13 cellular contexts compared by ENCODE assay signal in genomic region chr14:73774671-73775070, GRCh38.
DNase-seq lines count a peak whose midpoint lies in the region; ATAC-seq, FAIRE-seq and TF ChIP-seq lines count a peak whose summit lies in the region.
"Had no signal": no experiment of that assay in that cellular context is flagged by ENCODE, and none has a peak within 500 bp of the region (broad histone marks: within the 10 kb centered on the region; RNA-seq: fewer than 3 reads in every experiment).

No MANE protein-coding gene starts in this region.

- H3K4me1 ChIP-seq in K562 (replicated peaks in 1 of 2; ENCODE audit: control insufficient read depth in 2 of 2, insufficient read depth in 2 of 2, low read length in 2 of 2) (peaks cover 34 to 37% of the 10 kb centered on the region in 2 experiments), neutrophil (ENCODE audit: control insufficient read depth in 1 of 2, insufficient read depth in 1 of 2, low read depth in 1 of 2, low read length in 1 of 2) (peaks cover 35 to 47% of the 10 kb centered on the region in 2 experiments)

- peak overlapping the region in 1 of 2 experiments; percentile 14; a peak in 1 of 4 replicates for H3K9ac ChIP-seq in K562 (ENCODE audit: insufficient read depth in 1 of 2, low read depth in 2 of 2, low read length in 2 of 2)

- no peak for ATAC-seq in K562

- H3K4me1 Mint-ChIP-seq in CD14-positive monocyte (peaks cover 74% of the 10 kb centered on the region), IgD-negative memory B cell (peaks cover 52 to 73% (median 68%) of the 10 kb centered on the region in 3 donors)

- H3K4me3 ChIP-seq in K562: no peak overlapping the region
- no peak overlapping the region for H3K4me3 ChIP-seq in neutrophil (ENCODE audit: low read depth in 1 of 2, low read length in 1 of 2)
- H3K4me3 ChIP-seq: ovary, thyroid gland had no signal

- H3K27ac ChIP-seq in K562 (ENCODE audit: extremely low read depth, low read depth, low read length): peak overlapping the region; percentile 48; the same call in 1 of the 3 replicates
- H3K27ac ChIP-seq in neutrophil: peak overlapping the region; percentile 64

- in situ Hi-C loops in K562 (cut with MboI): no loop called here

- H3K9me3 Mint-ChIP-seq in CD14-positive monocyte (no peaks in the 10 kb centered on the region), IgD-negative memory B cell (no peaks in the 10 kb centered on the region)

- no peak for TF ChIP-seq RAD21 in K562 (CRISPR knock-in tag; conservative IDR thresholded peaks at IDR 0.05 in 1 of 2, IDR thresholded peaks at IDR 0.05 in 1 of 2)

- H3K27me3 ChIP-seq in K562 (ENCODE audit: control insufficient read depth in 2 of 2, insufficient read depth in 2 of 2, low read length in 2 of 2) (no peaks in the 10 kb centered on the region), neutrophil (no peaks in the 10 kb centered on the region)
- H3K27me3 ChIP-seq: ovary, thyroid gland had no signal

- H3K9me1 ChIP-seq in K562 (ENCODE audit: control insufficient read depth, insufficient read depth, low read length): peaks cover 8% of the 10 kb centered on the region

- H3K27me3 Mint-ChIP-seq in CD14-positive monocyte (ENCODE audit: low read depth in 3 of 3) (peaks cover 0 to 4% (median 2%) of the 10 kb centered on the region in 3 donors), IgD-negative memory B cell (no peaks in the 10 kb centered on the region)

- no peak for FAIRE-seq in K562 (lab: Jason Lieb, UNC)
- FAIRE-seq: bronchial epithelial cell had no signal

- H3K4me2 ChIP-seq in K562 (ENCODE audit: insufficient read depth, low read length): no peak overlapping the region

- no TSS peak for BruUV-seq in K562 (replicated peaks; lab: Mats Ljungman, UMichigan)

- H3K27ac Mint-ChIP-seq in CD14-positive monocyte (peak overlapping the region in 4 of 7 donors; percentile 34 to 71 (median 67)), IgD-negative memory B cell (peak overlapping the region; percentile 47 to 95 (median 90))

- 67% methylated on average over 2 of the region's 2 CpGs for WGBS in K562 (ENCODE audit: insufficient coverage, low coverage, missing lambda C conversion rate)

- TF ChIP-seq EP300 in K562 (IDR thresholded peaks at IDR 0.05; ENCODE audit: low read length): no peak

- H3K9me3 ChIP-seq in K562 (replicated peaks; ENCODE audit: control insufficient read depth, insufficient read depth, low read depth, low read length): no peaks in the 10 kb centered on the region
- H3K9me3 ChIP-seq in neutrophil: no peaks in the 10 kb centered on the region
- H3K9me3 ChIP-seq: ovary, thyroid gland had no signal

- H3K4me3 Mint-ChIP-seq in CD14-positive monocyte: no peak overlapping the region
- H3K4me3 Mint-ChIP-seq in IgD-negative memory B cell: peak overlapping the region in 3 of 4 donors; percentile 13 to 82 (median 42)

- H3K36me3 Mint-ChIP-seq in CD14-positive monocyte: peaks cover 4 to 29% of the 10 kb centered on the region in 2 donors
- peaks cover 1% of the 10 kb centered on the region for H3K36me3 Mint-ChIP-seq in IgD-negative memory B cell

- no peaks in the 10 kb centered on the region for H4K20me1 ChIP-seq in K562 (replicated peaks; ENCODE audit: control insufficient read depth, insufficient read depth, low read length)

- H2AFZ ChIP-seq in K562 (ENCODE audit: low read depth, low read length): no peak overlapping the region

- DNase-seq in CD14-positive monocyte (ENCODE audit: low spot score): no peak
- no peak for DNase-seq in K562 (ENCODE audit: extremely low read depth in 1 of 4, low spot score in 3 of 4)
- no peak for DNase-seq in mucosa of gallbladder (ENCODE audit: low spot score)
- DNase-seq in AG20443 (ENCODE audit: low spot score): no peak
- no peak for DNase-seq in midbrain (lab: John Stamatoyannopoulos, UW)
- no peak for DNase-seq in NCI-H2029 (lab: John Stamatoyannopoulos, UW)
- DNase-seq: islet precursor cell, NCI-H1048, thyroid gland had no signal

- H3K36me3 ChIP-seq in K562 (ENCODE audit: control insufficient read depth, insufficient read depth, low read length): peaks cover 5% of the 10 kb centered on the region; the same call in 1 of the 3 replicates
- H3K36me3 ChIP-seq in neutrophil: no peaks in the 10 kb centered on the region
- H3K36me3 ChIP-seq: ovary, thyroid gland had no signal

- H3K79me2 ChIP-seq in K562 (ENCODE audit: control insufficient read depth, insufficient read depth, low read length): peaks cover 71% of the 10 kb centered on the region

- intact Hi-C loops in CD14-positive monocyte (cut with micrococcal nuclease): no loop called here
- intact Hi-C loops in K562 (cut with micrococcal nuclease): no loop called here

- POLR2A ChIA-PET in K562 (lab: Yijun Ruan, JAX): interaction anchor here (0.5 to 7.2 kb wide), 8 partner anchors 8 to 419 kb away, joined by 3 to 41 read pairs (median 4); a partner anchor contains a TSS

- TF ChIP-seq CTCF in CD14-positive monocyte (IDR thresholded peaks at IDR 0.05) (no peak), K562 (IDR thresholded peaks at IDR 0.05 in 2 of 3, conservative IDR thresholded peaks at IDR 0.05 in 1 of 3; ENCODE audit: insufficient read depth in 2 of 3, low read depth in 1 of 3, low read length in 3 of 3) (no peak), neutrophil (IDR thresholded peaks at IDR 0.05) (no peak)

- no peak for TF ChIP-seq POLR2A in K562 (conservative IDR thresholded peaks at IDR 0.05)

- CTCF ChIA-PET in K562 (lab: Yijun Ruan, JAX; ENCODE audit: low intra/inter-chr PET ratio): no interaction called here

TF ChIP-seq in K562, 482 proteins besides CTCF, POLR2A, EP300 and RAD21:
- TF ChIP-seq HNRNPL (IDR thresholded peaks at IDR 0.05; ENCODE audit: low read depth, low read length) (no peak), ZKSCAN1 (IDR thresholded peaks at IDR 0.05; ENCODE audit: low read depth, low read length) (peak; percentile 92)

Comparison
In these comparisons a context has a peak if more than half of its experiments do, and no peak if none do; other contexts are left out.
1. H3K4me3 Mint-ChIP-seq: peak in IgD-negative memory B cell (3 of 4); none in CD14-positive monocyte (0 of 2).